Comparison of ENCODE assay signal across 20 cellular contexts in genomic region chr3:104960579-104960978, GRCh38.
"Had no signal": no experiment of that assay in that cellular context is flagged by ENCODE, and none has a peak within 500 bp of the region (broad histone marks: within the 10 kb centered on the region; RNA-seq: fewer than 3 reads in every experiment).

No MANE protein-coding gene starts in this region.

- H3K27ac ChIP-seq: esophagus muscularis mucosa, foreskin keratinocyte, neutrophil, parathyroid adenoma had no signal

- ATAC-seq: foreskin keratinocyte; left colon; stimulated activated effector memory CD8-positive, alpha-beta T cell treated with anti-CD3 and anti-CD28 coated beads, Interleukin-12 subunit alpha, Interleukin-12 subunit beta, amount 100 ng/mL, for 72 hours had no signal

- H3K4me3 Mint-ChIP-seq: activated CD4-positive, alpha-beta T cell treated with anti-CD3 and anti-CD28 coated beads, Interleukin-2, amount 10 ng/mL, durations not matched to agents 7 days and 5 days; activated naive CD8-positive, alpha-beta T cell treated with anti-CD3 and anti-CD28 coated beads, Interleukin-2, amount 10 ng/mL, durations not matched to agents 7 days and 5 days; activated T-helper 1 cell treated with anti-CD3 and anti-CD28 coated beads, Interleukin-12 subunit alpha, Interleukin-12 subunit beta, Interleukin-2, Interleukin-4 antibody, amounts not matched to agents 30 ng/mL and 10 ng/mL and 1 ng/mL, durations not matched to agents 14 hours and 24 hours and 36 hours; naive B cell; stimulated activated effector memory CD8-positive, alpha-beta T cell treated with anti-CD3 and anti-CD28 coated beads, Interleukin-12 subunit alpha, Interleukin-12 subunit beta, amount 100 ng/mL, for 72 hours had no signal

- H3K36me3 ChIP-seq: esophagus muscularis mucosa, neutrophil had no signal

- H3K27ac Mint-ChIP-seq: activated CD4-positive, alpha-beta T cell treated with anti-CD3 and anti-CD28 coated beads, Interleukin-2, amount 10 ng/mL, durations not matched to agents 7 days and 5 days; activated naive CD8-positive, alpha-beta T cell treated with anti-CD3 and anti-CD28 coated beads, Interleukin-2, amount 10 ng/mL, durations not matched to agents 7 days and 5 days; activated T-helper 1 cell treated with anti-CD3 and anti-CD28 coated beads, Interleukin-12 subunit alpha, Interleukin-12 subunit beta, Interleukin-2, Interleukin-4 antibody, amounts not matched to agents 30 ng/mL and 10 ng/mL and 1 ng/mL, durations not matched to agents 14 hours and 24 hours and 36 hours; naive B cell; stimulated activated effector memory CD8-positive, alpha-beta T cell treated with anti-CD3 and anti-CD28 coated beads, Interleukin-12 subunit alpha, Interleukin-12 subunit beta, amount 100 ng/mL, for 72 hours had no signal

- H3K4me1 ChIP-seq: foreskin keratinocyte had no signal

- H3K27me3 Mint-ChIP-seq: activated CD4-positive, alpha-beta T cell treated with anti-CD3 and anti-CD28 coated beads, Interleukin-2, amount 10 ng/mL, durations not matched to agents 7 days and 5 days; activated naive CD8-positive, alpha-beta T cell treated with anti-CD3 and anti-CD28 coated beads, Interleukin-2, amount 10 ng/mL, durations not matched to agents 7 days and 5 days had no signal

- H3K27me3 ChIP-seq: esophagus muscularis mucosa, foreskin keratinocyte, neutrophil had no signal

- H3K36me3 Mint-ChIP-seq: activated naive CD8-positive, alpha-beta T cell treated with anti-CD3 and anti-CD28 coated beads, Interleukin-2, amount 10 ng/mL, durations not matched to agents 7 days and 5 days; naive B cell; stimulated activated effector memory CD8-positive, alpha-beta T cell treated with anti-CD3 and anti-CD28 coated beads, Interleukin-12 subunit alpha, Interleukin-12 subunit beta, amount 100 ng/mL, for 72 hours had no signal

- H3K4me3 ChIP-seq: esophagus muscularis mucosa had no signal

- H3K9me3 ChIP-seq: esophagus muscularis mucosa, neutrophil had no signal

- H3K9ac ChIP-seq: parathyroid adenoma had no signal

- H3K79me2 ChIP-seq: parathyroid adenoma had no signal

- H3K9me3 Mint-ChIP-seq: activated CD4-positive, alpha-beta T cell treated with anti-CD3 and anti-CD28 coated beads, Interleukin-2, amount 10 ng/mL, durations not matched to agents 7 days and 5 days; activated naive CD8-positive, alpha-beta T cell treated with anti-CD3 and anti-CD28 coated beads, Interleukin-2, amount 10 ng/mL, durations not matched to agents 7 days and 5 days; activated T-helper 1 cell treated with anti-CD3 and anti-CD28 coated beads, Interleukin-12 subunit alpha, Interleukin-12 subunit beta, Interleukin-2, Interleukin-4 antibody, amounts not matched to agents 30 ng/mL and 10 ng/mL and 1 ng/mL, durations not matched to agents 14 hours and 24 hours and 36 hours; stimulated activated effector memory CD8-positive, alpha-beta T cell treated with anti-CD3 and anti-CD28 coated beads, Interleukin-12 subunit alpha, Interleukin-12 subunit beta, amount 100 ng/mL, for 72 hours had no signal

- DNase-seq: activated CD4-positive, alpha-beta T cell treated with anti-CD3 and anti-CD28 coated beads, Interleukin-2, amount 10 ng/mL, durations not matched to agents 7 days and 5 days; activated CD4-positive, CD25-positive, alpha-beta regulatory T cell; activated CD8-positive, alpha-beta memory T cell treated with anti-CD3 and anti-CD28 coated beads for 24 hours; activated naive CD8-positive, alpha-beta T cell treated with anti-CD3 and anti-CD28 coated beads, Interleukin-2, amount 10 ng/mL, durations not matched to agents 7 days and 5 days; anterior cingulate cortex; cortex of kidney; effector CD4-positive, alpha-beta T cell; foreskin keratinocyte; glutamatergic neuron; hypothalamus; left colon; mammary epithelial cell; naive B cell; retina; T-helper 2 cell had no signal

- H3K4me1 Mint-ChIP-seq: activated CD4-positive, alpha-beta T cell treated with anti-CD3 and anti-CD28 coated beads, Interleukin-2, amount 10 ng/mL, durations not matched to agents 7 days and 5 days; activated naive CD8-positive, alpha-beta T cell treated with anti-CD3 and anti-CD28 coated beads, Interleukin-2, amount 10 ng/mL, durations not matched to agents 7 days and 5 days; naive B cell; stimulated activated effector memory CD8-positive, alpha-beta T cell treated with anti-CD3 and anti-CD28 coated beads, Interleukin-12 subunit alpha, Interleukin-12 subunit beta, amount 100 ng/mL, for 72 hours had no signal
